Comparison of ENCODE assay signal across 8 cellular contexts in genomic region chr22:31399211-31400022, GRCh38.
A peak's percentile ranks its signal among the peaks of the same experiment; 100 is the strongest.
DNase-seq lines count a peak whose midpoint lies in the region; ATAC-seq and TF ChIP-seq lines count a peak whose summit lies in the region.

Gene DRG1 (plus strand): TSS chr22:31399604. CDS start chr22:31399684, 80 bp downstream.

- peaks cover 41% of the 10 kb centered on the region for H3K36me3 Mint-ChIP-seq in central memory CD8-positive, alpha-beta T cell (ENCODE audit: insufficient read depth)

- H3K27ac Mint-ChIP-seq in central memory CD8-positive, alpha-beta T cell (ENCODE audit: low read depth) = peak within 1 kb of the TSS; percentile 94

- TF ChIP-seq CTCF in AG09309 (IDR thresholded peaks at IDR 0.05; ENCODE audit: control insufficient read depth, insufficient read depth, low read depth, low read length, missing control alignments) = no peak

- no peaks in the 10 kb centered on the region for H3K27me3 Mint-ChIP-seq in central memory CD8-positive, alpha-beta T cell

- ATAC-seq in GM19023 (IDR thresholded peaks at IDR 0.05; ENCODE audit: unreplicated experiment) (peak; percentile 97), HG03280 (IDR thresholded peaks at IDR 0.05; ENCODE audit: unreplicated experiment) (peak; percentile 98)
- peak; percentile 98 for ATAC-seq in central memory CD8-positive, alpha-beta T cell (replicated peaks; ENCODE audit: extremely low read depth, poor library complexity, severe bottlenecking)

- DNase-seq in AG09309 (ENCODE audit: low read depth) (peak; percentile 71), NCI-H345 treated with DMSO at 0.1 percent for 48 hours (lab: John Stamatoyannopoulos, UW; ENCODE audit: unreplicated experiment) (peak; percentile 61), islet precursor cell (peak; percentile 99)
- peak; percentile 92 for DNase-seq in activated CD4-positive, CD25-positive, alpha-beta regulatory T cell treated with anti-CD3 and anti-CD28 coated beads, Interleukin-2, amount 50 U/mL, for 16 hours (ENCODE audit: low read depth, low spot score)
- peak; percentile 92 to 93 for DNase-seq in central memory CD8-positive, alpha-beta T cell (ENCODE audit: low spot score in 2 of 2)
- peak; percentile 94 to 97 (median 96) for DNase-seq in stimulated activated CD4-positive, alpha-beta T cell treated with anti-CD3 and anti-CD28 coated beads, Interleukin-12 subunit alpha, Interleukin-12 subunit beta, amount 100 ng/mL, for 48 hours (ENCODE audit: low read depth in 2 of 3, low spot score in 1 of 3)

- H3K4me1 Mint-ChIP-seq in central memory CD8-positive, alpha-beta T cell = peaks cover 11% of the 10 kb centered on the region

- peaks cover 3% of the 10 kb centered on the region for H3K9me3 Mint-ChIP-seq in central memory CD8-positive, alpha-beta T cell

- H3K4me3 Mint-ChIP-seq in central memory CD8-positive, alpha-beta T cell = peak within 1 kb of the TSS; percentile 88

- H3K4me3 ChIP-seq in AG09309 (ENCODE audit: control insufficient read depth, low read depth, low read length) = peak within 1 kb of the TSS; percentile 95

Comparison
In these comparisons a context has a peak if more than half of its experiments do, and no peak if none do; other contexts are left out.
1. Peak in every context shown above with its lines: DNase-seq, ATAC-seq and H3K4me3 ChIP-seq.